ENCODE assay signal across 1 cellular context in the genomic region with DNA sequence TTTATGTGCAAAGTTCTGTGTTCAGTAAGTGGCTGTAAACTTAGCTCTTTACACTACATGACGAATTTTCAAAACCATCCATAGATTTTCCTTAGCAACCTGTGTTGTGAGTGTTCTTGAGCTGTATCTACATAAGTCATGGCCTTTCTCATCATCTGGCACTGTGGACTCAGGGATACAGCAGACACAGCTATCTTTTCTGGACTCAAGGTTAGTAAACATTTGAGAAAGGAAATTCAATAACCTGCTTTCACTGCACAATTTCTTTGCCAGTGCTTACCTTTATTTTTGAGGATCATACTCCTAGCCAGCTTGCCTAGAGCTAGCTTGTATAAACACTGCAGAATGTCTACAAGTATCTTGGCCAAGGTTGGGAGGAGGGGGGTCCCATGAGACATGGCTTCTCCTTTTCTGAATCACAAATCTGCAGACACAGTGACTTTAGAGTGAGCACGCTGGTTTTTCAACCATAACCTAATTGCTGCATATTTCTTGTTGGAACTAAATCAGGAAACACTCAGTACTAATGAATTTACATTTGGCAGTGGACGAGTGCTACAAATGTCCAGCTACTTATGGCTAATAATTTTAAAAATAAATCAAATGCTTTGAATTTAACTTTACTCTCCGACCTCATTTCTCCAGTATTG.
TF ChIP-seq lines count a peak whose summit lies in the region.

No MANE protein-coding gene starts in this region.

TF ChIP-seq in H1, 55 proteins besides CTCF, POLR2A, EP300 and RAD21:
- TF ChIP-seq CHD1 (IDR thresholded peaks at IDR 0.05; ENCODE audit: low read depth, low read length) (no peak), SP2 (IDR thresholded peaks at IDR 0.05; ENCODE audit: low read length) (no peak), JUN (IDR thresholded peaks at IDR 0.05; ENCODE audit: low read depth, low read length) (no peak), TEAD4 (IDR thresholded peaks at IDR 0.05; ENCODE audit: low read depth, low read length) (no peak), BCL11A (IDR thresholded peaks at IDR 0.05; ENCODE audit: low read depth in 2 of 2, low read length in 2 of 2) (no peak), SIX5 (IDR thresholded peaks at IDR 0.05; ENCODE audit: low read depth, low read length) (no peak), TCF12 (IDR thresholded peaks at IDR 0.05; ENCODE audit: low read depth, low read length) (no peak), HDAC2 (IDR thresholded peaks at IDR 0.05; ENCODE audit: borderline replicate concordance in 1 of 2, low read depth in 2 of 2, low read length in 2 of 2) (no peak), SUZ12 (IDR thresholded peaks at IDR 0.05; ENCODE audit: low read length) (no peak), SP4 (IDR thresholded peaks at IDR 0.05; ENCODE audit: low read length) (no peak), RNF2 (IDR thresholded peaks at IDR 0.05; ENCODE audit: borderline replicate concordance, low read depth, low read length, missing control alignments, poor library complexity, severe bottlenecking) (no peak)
TF ChIP-seq in H1: peak in this region for 0.
